8 cellular contexts compared by ENCODE assay signal in the genomic region with DNA sequence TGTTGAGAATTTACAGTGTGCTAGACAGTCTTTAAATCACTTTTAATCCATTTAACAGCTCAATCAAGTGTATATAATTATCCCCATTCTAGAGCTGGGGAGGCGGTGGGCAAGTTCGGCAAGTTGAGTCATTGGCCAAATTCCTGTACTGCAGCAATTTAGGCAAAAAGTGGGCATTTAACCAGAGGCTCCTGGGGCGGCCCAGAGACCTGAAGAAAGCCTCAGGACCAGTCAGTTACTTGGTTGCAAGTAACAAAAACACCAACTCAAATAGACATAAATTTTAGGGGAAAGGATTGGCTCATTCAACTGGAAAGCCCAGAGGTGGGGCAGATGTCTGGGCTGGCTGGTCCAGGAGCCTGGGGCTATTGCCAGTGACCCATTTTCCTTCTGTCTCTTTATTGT.
DNase-seq lines count a peak whose midpoint lies in the region; ATAC-seq, FAIRE-seq and TF ChIP-seq lines count a peak whose summit lies in the region.

No MANE protein-coding gene starts in this region.

- ATAC-seq in heart left ventricle: peak in 1 of 4 donors; percentile 10
- ATAC-seq in K562: peak; percentile 19; the same call in 2 of the 3 replicates
- no peak for ATAC-seq in lung (ENCODE audit: insufficient read depth, low FRiP score)

- in situ Hi-C loops in K562 (cut with MboI): no loop called here
- in situ Hi-C loops in GM13977 (cut with MboI; ENCODE audit: low pct_unique_long_range_greater_than_20kb, low sequenced_read_pairs, unreplicated experiment): no loop called here

- CTCF ChIA-PET in K562 (lab: Yijun Ruan, JAX; ENCODE audit: low intra/inter-chr PET ratio): no interaction called here

- TSS peak; percentile 73 for BruUV-seq in K562 (replicated peaks; lab: Mats Ljungman, UMichigan)

- H3K4me3 ChIP-seq in heart left ventricle (peak overlapping the region in 11 of 12 donors; percentile 2 to 58 (median 50)), K562 (no peak overlapping the region), lung (no peak overlapping the region)

- no peaks in the 10 kb centered on the region for H3K9me1 ChIP-seq in K562 (ENCODE audit: control insufficient read depth, insufficient read depth, low read length)

- H3K9me3 ChIP-seq in heart left ventricle (no peaks in the 10 kb centered on the region), K562 (replicated peaks; ENCODE audit: control insufficient read depth, insufficient read depth, low read depth, low read length) (no peaks in the 10 kb centered on the region), lung (ENCODE audit: control insufficient read depth in 2 of 2, insufficient read depth in 1 of 2, low read length in 1 of 2) (no peaks in the 10 kb centered on the region)

- 36 to 50% (median 43%) methylated on average over 3 of the region's 3 CpGs for WGBS in heart left ventricle, 4 donors
- 50% methylated on average over 3 of the region's 3 CpGs for WGBS in K562 (ENCODE audit: insufficient coverage, low coverage, missing lambda C conversion rate)
- 54 to 62% methylated on average over 3 of the region's 3 CpGs for WGBS in lung, 2 donors

- H3K27me3 ChIP-seq in heart left ventricle (no peaks in the 10 kb centered on the region), K562 (ENCODE audit: control insufficient read depth in 2 of 2, insufficient read depth in 2 of 2, low read length in 2 of 2) (no peaks in the 10 kb centered on the region), lung (ENCODE audit: control insufficient read depth, insufficient read depth) (no peaks in the 10 kb centered on the region)

- TF ChIP-seq EP300 in K562 (IDR thresholded peaks at IDR 0.05; ENCODE audit: low read length): no peak

- peak overlapping the region; percentile 53 to 93 (median 77) for H3K27ac ChIP-seq in heart left ventricle
- no peak overlapping the region for H3K27ac ChIP-seq in K562 (ENCODE audit: extremely low read depth, low read depth, low read length)
- H3K27ac ChIP-seq in lung (ENCODE audit: low read depth in 1 of 2, low read length in 1 of 2): peak overlapping the region; percentile 82 to 96

- H2AFZ ChIP-seq in K562 (ENCODE audit: low read depth, low read length): 0 out of 2 replicates have a peak overlapping the region, but pooled peaks have one; percentile 35

- no peak for FAIRE-seq in K562 (lab: Jason Lieb, UNC)

- peak overlapping the region; percentile 26 for H3K4me2 ChIP-seq in K562 (ENCODE audit: insufficient read depth, low read length)

- TF ChIP-seq RAD21 in K562 (CRISPR knock-in tag; conservative IDR thresholded peaks at IDR 0.05 in 1 of 2, IDR thresholded peaks at IDR 0.05 in 1 of 2): no peak

- no peaks in the 10 kb centered on the region; the same call in 1 of the 2 replicates for H4K20me1 ChIP-seq in K562 (replicated peaks; ENCODE audit: control insufficient read depth, insufficient read depth, low read length)

- no peak overlapping the region; a peak in 1 of 4 replicates for H3K9ac ChIP-seq in K562 (ENCODE audit: insufficient read depth in 1 of 2, low read depth in 2 of 2, low read length in 2 of 2)

- POLR2A ChIA-PET in K562 (lab: Yijun Ruan, JAX): interaction anchor here (0.5 to 2.8 kb wide), 8 partner anchors 9 to 195 kb away, joined by 3 to 10 read pairs (median 3); no protein-coding TSS in a partner anchor

- DNase-seq in heart left ventricle: no peak
- no peak for DNase-seq in cardiac septum (ENCODE audit: low spot score)
- no peak for DNase-seq in K562 (ENCODE audit: extremely low read depth in 1 of 4, low spot score in 3 of 4)
- DNase-seq in lung (ENCODE audit: low spot score): no peak
- no peak for DNase-seq in GOT3 (lab: John Stamatoyannopoulos, UW)
- no peak for DNase-seq in LoVo (ENCODE audit: low spot score)
- no peak for DNase-seq in GM13977 (ENCODE audit: low spot score)
- DNase-seq in HUDEP-2 (lab: John Stamatoyannopoulos, UW; ENCODE audit: unreplicated experiment in 76 of 76): no peak

- TF ChIP-seq POLR2A in heart left ventricle (IDR thresholded peaks at IDR 0.05): no peak
- no peak for TF ChIP-seq POLR2A in K562 (conservative IDR thresholded peaks at IDR 0.05)

- TF ChIP-seq CTCF in heart left ventricle (IDR thresholded peaks at IDR 0.05) (no peak), K562 (IDR thresholded peaks at IDR 0.05 in 2 of 3, conservative IDR thresholded peaks at IDR 0.05 in 1 of 3; ENCODE audit: insufficient read depth in 2 of 3, low read depth in 1 of 3, low read length in 3 of 3) (no peak), lung (IDR thresholded peaks at IDR 0.05; ENCODE audit: control extremely low read depth, extremely low read depth) (no peak), GM13977 (IDR thresholded peaks at IDR 0.05; ENCODE audit: extremely low read depth, insufficient read depth, missing control alignments) (no peak)

- H3K4me1 ChIP-seq in heart left ventricle (peaks cover 4 to 46% (median 28%) of the 10 kb centered on the region in 12 donors), K562 (replicated peaks in 1 of 2; ENCODE audit: control insufficient read depth in 2 of 2, insufficient read depth in 2 of 2, low read length in 2 of 2) (peaks cover 0 to 10% of the 10 kb centered on the region in 2 experiments; a peak in 2 of 5 replicates), lung (ENCODE audit: control insufficient read depth in 2 of 2, insufficient read depth in 2 of 2, low read length in 2 of 2) (peaks cover 0 to 8% of the 10 kb centered on the region in 2 donors)

- no peaks in the 10 kb centered on the region for H3K79me2 ChIP-seq in K562 (ENCODE audit: control insufficient read depth, insufficient read depth, low read length)

- intact Hi-C loops in heart left ventricle (cut with DNase I): loop anchor here in 5 of 10 donors (5.0 to 10.0 kb wide), 3 partner anchors 91 to 99 kb away; partner anchors contain the start of genes SIPA1L3 (in 4 of the 5) and WDR87 (in 4 of the 5)
- intact Hi-C loops in cardiac septum (cut with DNase I): loop anchor here (2.0 kb wide), 1 partner anchor 97 kb away; the partner anchor contains the start of genes SIPA1L3 and WDR87
- intact Hi-C loops in K562 (cut with micrococcal nuclease): no loop called here

- H3K36me3 ChIP-seq in heart left ventricle (no peaks in the 10 kb centered on the region), K562 (ENCODE audit: control insufficient read depth, insufficient read depth, low read length) (no peaks in the 10 kb centered on the region), lung (ENCODE audit: control insufficient read depth in 2 of 2, insufficient read depth in 2 of 2, low read length in 2 of 2) (no peaks in the 10 kb centered on the region)

TF ChIP-seq in K562, 482 proteins besides CTCF, POLR2A, EP300 and RAD21:
- no peak for TF ChIP-seq RB1 (IDR thresholded peaks at IDR 0.05; ENCODE audit: low read depth)
- TF ChIP-seq, protein P1, sequence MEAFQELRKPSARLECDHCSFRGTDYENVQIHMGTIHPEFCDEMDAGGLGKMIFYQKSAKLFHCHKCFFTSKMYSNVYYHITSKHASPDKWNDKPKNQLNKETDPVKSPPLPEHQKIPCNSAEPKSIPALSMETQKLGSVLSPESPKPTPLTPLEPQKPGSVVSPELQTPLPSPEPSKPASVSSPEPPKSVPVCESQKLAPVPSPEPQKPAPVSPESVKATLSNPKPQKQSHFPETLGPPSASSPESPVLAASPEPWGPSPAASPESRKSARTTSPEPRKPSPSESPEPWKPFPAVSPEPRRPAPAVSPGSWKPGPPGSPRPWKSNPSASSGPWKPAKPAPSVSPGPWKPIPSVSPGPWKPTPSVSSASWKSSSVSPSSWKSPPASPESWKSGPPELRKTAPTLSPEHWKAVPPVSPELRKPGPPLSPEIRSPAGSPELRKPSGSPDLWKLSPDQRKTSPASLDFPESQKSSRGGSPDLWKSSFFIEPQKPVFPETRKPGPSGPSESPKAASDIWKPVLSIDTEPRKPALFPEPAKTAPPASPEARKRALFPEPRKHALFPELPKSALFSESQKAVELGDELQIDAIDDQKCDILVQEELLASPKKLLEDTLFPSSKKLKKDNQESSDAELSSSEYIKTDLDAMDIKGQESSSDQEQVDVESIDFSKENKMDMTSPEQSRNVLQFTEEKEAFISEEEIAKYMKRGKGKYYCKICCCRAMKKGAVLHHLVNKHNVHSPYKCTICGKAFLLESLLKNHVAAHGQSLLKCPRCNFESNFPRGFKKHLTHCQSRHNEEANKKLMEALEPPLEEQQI (IDR thresholded peaks at IDR 0.05): no peak
TF ChIP-seq in K562: peak in this region for 0.

Comparison
In these comparisons a context has a peak if more than half of its experiments do, and no peak if none do; other contexts are left out.
1. H3K4me3 ChIP-seq: peak in heart left ventricle (11 of 12); none in K562 (single experiment) and lung (single experiment).